In the genomic region with DNA sequence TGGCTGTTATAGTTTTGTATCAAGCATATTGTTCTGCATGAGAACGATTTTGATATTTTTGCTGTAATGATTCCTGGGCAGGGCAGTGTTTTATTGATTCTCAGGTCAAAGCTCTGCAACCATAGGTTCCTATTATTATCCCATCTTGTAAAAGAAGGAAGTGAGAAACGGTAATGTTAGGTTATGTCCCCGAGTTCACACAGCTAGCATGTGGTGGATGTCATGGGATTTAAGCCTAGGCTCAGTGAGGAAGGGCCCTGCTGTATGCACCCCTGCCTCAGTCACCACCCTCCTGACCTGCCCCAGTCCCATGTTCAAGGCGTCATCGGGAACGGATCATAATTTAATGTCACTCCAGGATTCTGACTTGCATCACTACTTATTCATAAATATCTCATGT, we compare ENCODE assay signal across 12 cellular contexts. TPM values are rescaled to one million over a fixed set of nuclear protein-coding genes. Genes with fewer than 3 reads are reported as not detected.
DNase-seq lines count a peak whose midpoint lies in the region; ATAC-seq and TF ChIP-seq lines count a peak whose summit lies in the region.
"Had no signal": no experiment of that assay in that cellular context is flagged by ENCODE, and none has a peak within 500 bp of the region (broad histone marks: within the 10 kb centered on the region; RNA-seq: fewer than 3 reads in every experiment).

No MANE protein-coding gene starts in this region.

- H3K4me3 Mint-ChIP-seq in CD4-positive, alpha-beta memory T cell: no peak overlapping the region
- H3K4me3 Mint-ChIP-seq: activated naive CD8-positive, alpha-beta T cell treated with anti-CD3 and anti-CD28 coated beads, Interleukin-2, amount 10 ng/mL, durations not matched to agents 7 days and 5 days; effector memory CD8-positive, alpha-beta T cell had no signal

- intact Hi-C loops in CD4-positive, alpha-beta memory T cell (cut with micrococcal nuclease): no loop called here

- H3K4me3 ChIP-seq in Peyer's patch: no peak overlapping the region
- no peak overlapping the region for H3K4me3 ChIP-seq in CD4-positive, alpha-beta memory T cell (ENCODE audit: low read length in 2 of 2)

- TF ChIP-seq POLR2A in Peyer's patch (IDR thresholded peaks at IDR 0.05): no peak

- peak; percentile 76 for ATAC-seq in GM19397 (IDR thresholded peaks at IDR 0.05; ENCODE audit: unreplicated experiment)
- peak; percentile 93 for ATAC-seq in HG02938 (IDR thresholded peaks at IDR 0.05; ENCODE audit: unreplicated experiment)
- ATAC-seq: effector memory CD8-positive, alpha-beta T cell had no signal

- H3K36me3 Mint-ChIP-seq in CD4-positive, alpha-beta memory T cell: peaks cover 64 to 84% of the 10 kb centered on the region in 2 donors

- no peak for TF ChIP-seq CTCF in GM10248 (IDR thresholded peaks at IDR 0.05; ENCODE audit: control extremely low read depth, extremely low read depth, low read depth, missing control alignments)
- TF ChIP-seq CTCF in Peyer's patch (IDR thresholded peaks at IDR 0.05): no peak

- no peaks in the 10 kb centered on the region for H3K9me3 ChIP-seq in Peyer's patch
- no peaks in the 10 kb centered on the region for H3K9me3 ChIP-seq in CD4-positive, alpha-beta memory T cell (ENCODE audit: control insufficient read depth in 1 of 2, low read length in 2 of 2)
- H3K9me3 ChIP-seq: neutrophil had no signal

- H3K4me1 ChIP-seq in Peyer's patch: no peaks in the 10 kb centered on the region
- no peaks in the 10 kb centered on the region for H3K4me1 ChIP-seq in CD4-positive, alpha-beta memory T cell (ENCODE audit: insufficient read depth, low read length)

- DNase-seq in GM10248 (ENCODE audit: extremely low spot score): peak; percentile 48
- DNase-seq in Kasumi-1 (lab: John Stamatoyannopoulos, UW): peak; percentile 3 to 8
- no peak for DNase-seq in NCI-H1436 (lab: John Stamatoyannopoulos, UW)
- no peak for DNase-seq in Peyer's patch
- DNase-seq in stimulated activated naive CD4-positive, alpha-beta T cell treated with Interleukin-2 at 50 U/mL for 16 hours (lab: John Stamatoyannopoulos, UW): no peak
- DNase-seq in CD4-positive, alpha-beta memory T cell: no peak
- DNase-seq: activated CD4-positive, alpha-beta T cell treated with anti-CD3 and anti-CD28 coated beads for 1 hour; activated naive CD8-positive, alpha-beta T cell treated with anti-CD3 and anti-CD28 coated beads, Interleukin-2, amount 10 ng/mL, durations not matched to agents 7 days and 5 days; effector memory CD8-positive, alpha-beta T cell had no signal

- CTCF ChIA-PET in GM10248 (lab: Yijun Ruan, JAX): interaction anchor here (1.4 to 2.4 kb wide), 3 partner anchors 9 to 13 kb away, joined by 3 to 8 read pairs (median 7); no protein-coding TSS in a partner anchor
- CTCF ChIA-PET in CD4-positive, alpha-beta memory T cell (lab: Charles Lee; ENCODE audit: partially characterized antibody): interaction anchor here (1.1 to 1.5 kb wide), 2 partner anchors 15 to 257 kb away, joined by 3 to 6 read pairs; no protein-coding TSS in a partner anchor

- no peak overlapping the region for H3K27ac ChIP-seq in Peyer's patch
- H3K27ac ChIP-seq in CD4-positive, alpha-beta memory T cell (ENCODE audit: low read depth, low read length): no peak overlapping the region
- H3K27ac ChIP-seq: neutrophil had no signal

- POLR2A ChIA-PET in GM10248 (lab: Yijun Ruan, JAX): no interaction called here
- POLR2A ChIA-PET in CD4-positive, alpha-beta memory T cell (lab: Charles Lee; ENCODE audit: partially characterized antibody): no interaction called here

- no peaks in the 10 kb centered on the region for H3K9me3 Mint-ChIP-seq in CD4-positive, alpha-beta memory T cell
- H3K9me3 Mint-ChIP-seq: activated naive CD8-positive, alpha-beta T cell treated with anti-CD3 and anti-CD28 coated beads, Interleukin-2, amount 10 ng/mL, durations not matched to agents 7 days and 5 days; effector memory CD8-positive, alpha-beta T cell had no signal

- no peak overlapping the region for H3K27ac Mint-ChIP-seq in CD4-positive, alpha-beta memory T cell
- H3K27ac Mint-ChIP-seq: activated naive CD8-positive, alpha-beta T cell treated with anti-CD3 and anti-CD28 coated beads, Interleukin-2, amount 10 ng/mL, durations not matched to agents 7 days and 5 days had no signal

- H3K27me3 Mint-ChIP-seq in CD4-positive, alpha-beta memory T cell: no peaks in the 10 kb centered on the region
- H3K27me3 Mint-ChIP-seq: activated naive CD8-positive, alpha-beta T cell treated with anti-CD3 and anti-CD28 coated beads, Interleukin-2, amount 10 ng/mL, durations not matched to agents 7 days and 5 days; effector memory CD8-positive, alpha-beta T cell had no signal

- peaks cover 9 to 15% (median 14%) of the 10 kb centered on the region in 4 donors for H3K4me1 Mint-ChIP-seq in CD4-positive, alpha-beta memory T cell

- peaks cover 0 to 57% (median 0%) of the 10 kb centered on the region in 3 donors for H3K36me3 ChIP-seq in Peyer's patch
- peaks cover 74% of the 10 kb centered on the region for H3K36me3 ChIP-seq in CD4-positive, alpha-beta memory T cell (ENCODE audit: insufficient read depth, low read length)

- H3K27me3 ChIP-seq in Peyer's patch: no peaks in the 10 kb centered on the region
- no peaks in the 10 kb centered on the region for H3K27me3 ChIP-seq in CD4-positive, alpha-beta memory T cell (ENCODE audit: insufficient read depth, low read length)
- H3K27me3 ChIP-seq: neutrophil had no signal

RNA-seq across cellular contexts. Expression of a gene that starts 10.7 kb away (rescaled TPM):
- 10 to 100 TPM; 39.6 to 88.1 (median 63.5) TPM for total RNA-seq in Peyer's patch
- 10 to 100 TPM; 90.1 to 91.6 TPM for total RNA-seq in CD4-positive, alpha-beta memory T cell
- 100 to 1,000 TPM; 147 to 215 TPM for polyA plus RNA-seq in CD4-positive, alpha-beta memory T cell

RNA-seq across cellular contexts. Expression of a gene that starts 11.6 kb away (rescaled TPM):
- total RNA-seq in Peyer's patch: 100 to 1,000 TPM in 2 of 4 donors, 10 to 100 TPM in 2; 60.2 to 163 (median 102) TPM
- 10 to 100 TPM; 69.5 to 71.4 TPM for total RNA-seq in CD4-positive, alpha-beta memory T cell
- polyA plus RNA-seq in CD4-positive, alpha-beta memory T cell: 10 to 100 TPM; 38.0 to 41.3 TPM

RNA-seq across cellular contexts. Expression of a gene that starts 12.4 kb away (rescaled TPM):
- total RNA-seq in Peyer's patch: 1 to 10 TPM in 3 of 4 donors, not detected in 1; 1.6 to 9.1 (median 3.6) TPM
- not detected for total RNA-seq in CD4-positive, alpha-beta memory T cell
- polyA plus RNA-seq in CD4-positive, alpha-beta memory T cell: not detected
- total RNA-seq: activated naive CD8-positive, alpha-beta T cell treated with anti-CD3 and anti-CD28 coated beads, Interleukin-2, amount 10 ng/mL, durations not matched to agents 7 days and 5 days had no signal

Comparison
In these comparisons a context has a peak if more than half of its experiments do, and no peak if none do; other contexts are left out.
1. DNase-seq: peak in GM10248 (single experiment) and Kasumi-1 (2 of 2); none in NCI-H1436 (single experiment), Peyer's patch (0 of 3), stimulated activated naive CD4-positive, alpha-beta T cell treated with Interleukin-2 at 50 U/mL for 16 hours (single experiment) and CD4-positive, alpha-beta memory T cell (0 of 5).